Comparison of ENCODE assay signal across 21 cellular contexts in the genomic region with DNA sequence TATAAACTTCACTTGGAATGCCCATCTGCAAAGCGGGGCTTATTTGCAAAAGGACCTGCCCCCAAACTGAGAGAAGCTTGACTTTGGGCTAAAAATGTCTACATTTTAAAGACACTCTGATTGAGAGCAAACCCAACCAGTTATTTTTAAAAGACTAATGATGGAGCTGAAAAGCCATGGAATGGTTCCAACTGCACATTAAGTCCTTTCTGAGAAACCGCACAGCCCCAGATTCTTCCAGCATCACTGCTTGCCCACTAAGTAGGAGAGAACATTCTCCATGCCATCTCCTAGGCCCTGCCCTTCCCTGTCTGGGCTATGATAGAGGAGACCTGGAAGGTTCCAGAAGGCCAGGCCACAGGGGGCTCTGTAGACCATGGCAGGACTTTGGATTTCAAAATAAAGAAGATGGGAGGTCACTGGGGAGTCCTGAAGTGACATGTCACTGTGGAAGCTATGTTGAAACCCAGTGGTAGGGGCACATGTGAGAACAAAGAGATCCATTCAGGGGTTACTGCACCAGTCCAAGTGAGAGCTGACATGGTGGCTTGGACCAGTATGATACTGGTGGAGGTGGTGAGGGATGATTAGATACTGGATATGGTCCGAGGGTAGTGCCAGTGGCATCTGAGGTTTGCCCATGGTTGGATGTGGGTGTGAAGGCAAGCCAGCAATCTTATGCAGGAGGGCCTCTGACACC.
"Had no signal": no experiment of that assay in that cellular context is flagged by ENCODE, and none has a peak within 500 bp of the region (broad histone marks: within the 10 kb centered on the region; RNA-seq: fewer than 3 reads in every experiment).

No MANE protein-coding gene starts in this region.

- H3K27me3 Mint-ChIP-seq: activated CD4-positive, alpha-beta T cell treated with anti-CD3 and anti-CD28 coated beads, Interleukin-2, amount 10 ng/mL, durations not matched to agents 24 days and 14 days; naive thymus-derived CD8-positive, alpha-beta T cell had no signal

- H3K4me1 Mint-ChIP-seq: activated CD4-positive, alpha-beta T cell treated with anti-CD3 and anti-CD28 coated beads, Interleukin-2, amount 10 ng/mL, durations not matched to agents 24 days and 14 days had no signal

- DNase-seq: activated CD4-positive, alpha-beta T cell treated with anti-CD3 and anti-CD28 coated beads, Interleukin-2, amount 10 ng/mL, durations not matched to agents 24 days and 14 days; activated CD4-positive, CD25-positive, alpha-beta regulatory T cell; activated gamma-delta T cell treated with Interleukin-2 at 50 U/mL for 16 hours; activated T-cell treated with anti-CD3 and anti-CD28 coated beads for 4 hours; central memory CD4-positive, alpha-beta T cell; cortex of kidney; heart right ventricle; kidney glomerular epithelial cell; mesendoderm; naive thymus-derived CD8-positive, alpha-beta T cell; stimulated activated CD4-positive, alpha-beta T cell treated with anti-CD3 and anti-CD28 coated beads, Interleukin-12 subunit alpha, Interleukin-12 subunit beta, amount 100 ng/mL, for 4 hours; stimulated activated CD4-positive, alpha-beta T cell treated with anti-CD3 and anti-CD28 coated beads, Interleukin-1b, Interleukin-23, amount 100 ng/mL, for 48 hours; stimulated activated naive CD4-positive, alpha-beta T cell treated with Interleukin-2 at 50 U/mL for 16 hours; T1000 had no signal

- H3K9me3 ChIP-seq: adrenal gland, esophagus muscularis mucosa, heart right ventricle, pancreas, tibial nerve had no signal

- ATAC-seq: activated naive CD4-positive, alpha-beta T cell treated with anti-CD3 and anti-CD28 coated beads, Interleukin-2, amount 50 U/mL, for 72 hours; heart right ventricle; naive thymus-derived CD8-positive, alpha-beta T cell; pancreas had no signal

- H3K36me3 Mint-ChIP-seq: activated naive CD4-positive, alpha-beta T cell treated with anti-CD3 and anti-CD28 coated beads, Interleukin-2, amount 50 U/mL, for 72 hours; brain; naive thymus-derived CD8-positive, alpha-beta T cell had no signal

- H3K27ac Mint-ChIP-seq: activated CD4-positive, alpha-beta T cell treated with anti-CD3 and anti-CD28 coated beads, Interleukin-2, amount 10 ng/mL, durations not matched to agents 24 days and 14 days; activated T-helper 1 cell treated with anti-CD3 and anti-CD28 coated beads, Interleukin-12 subunit alpha, Interleukin-12 subunit beta, Interleukin-2, Interleukin-4 antibody, amounts not matched to agents 30 ng/mL and 10 ng/mL and 1 ng/mL, durations not matched to agents 14 hours and 24 hours and 36 hours; naive thymus-derived CD8-positive, alpha-beta T cell had no signal

- H3K4me1 ChIP-seq: adrenal gland, esophagus muscularis mucosa, heart right ventricle, pancreas, tibial nerve had no signal

- H3K4me3 Mint-ChIP-seq: activated CD4-positive, alpha-beta T cell treated with anti-CD3 and anti-CD28 coated beads, Interleukin-2, amount 10 ng/mL, durations not matched to agents 24 days and 14 days; activated T-helper 1 cell treated with anti-CD3 and anti-CD28 coated beads, Interleukin-12 subunit alpha, Interleukin-12 subunit beta, Interleukin-2, Interleukin-4 antibody, amounts not matched to agents 30 ng/mL and 10 ng/mL and 1 ng/mL, durations not matched to agents 14 hours and 24 hours and 36 hours; brain; naive thymus-derived CD8-positive, alpha-beta T cell had no signal

- H3K27me3 ChIP-seq: adrenal gland, esophagus muscularis mucosa, heart right ventricle, pancreas, tibial nerve had no signal

- H3K27ac ChIP-seq: adrenal gland, esophagus muscularis mucosa, heart right ventricle, pancreas, tibial nerve had no signal

- H3K36me3 ChIP-seq: adrenal gland, esophagus muscularis mucosa, heart right ventricle, pancreas, tibial nerve had no signal

- H3K9me3 Mint-ChIP-seq: activated CD4-positive, alpha-beta T cell treated with anti-CD3 and anti-CD28 coated beads, Interleukin-2, amount 10 ng/mL, durations not matched to agents 24 days and 14 days; activated naive CD4-positive, alpha-beta T cell treated with anti-CD3 and anti-CD28 coated beads, Interleukin-2, amount 50 U/mL, for 72 hours; activated T-helper 1 cell treated with anti-CD3 and anti-CD28 coated beads, Interleukin-12 subunit alpha, Interleukin-12 subunit beta, Interleukin-2, Interleukin-4 antibody, amounts not matched to agents 30 ng/mL and 10 ng/mL and 1 ng/mL, durations not matched to agents 14 hours and 24 hours and 36 hours; naive thymus-derived CD8-positive, alpha-beta T cell had no signal

- H3K4me3 ChIP-seq: adrenal gland, esophagus muscularis mucosa, heart right ventricle, pancreas, tibial nerve had no signal
